ENCODE assay signal across 18 cellular contexts in genomic region chr3:40679289-40679688, GRCh38.
DNase-seq lines count a peak whose midpoint lies in the region; ATAC-seq, FAIRE-seq and TF ChIP-seq lines count a peak whose summit lies in the region.
"Had no signal": no experiment of that assay in that cellular context is flagged by ENCODE, and none has a peak within 500 bp of the region (broad histone marks: within the 10 kb centered on the region; RNA-seq: fewer than 3 reads in every experiment).

No MANE protein-coding gene starts in this region.

- no peak overlapping the region for H3K4me2 ChIP-seq in mammary epithelial cell (ENCODE audit: insufficient read depth, low read depth, low read length)
- H3K4me2 ChIP-seq: BLaER1 treated with 17β-estradiol and CSF1 and Interleukin-3, amounts not matched to agents 10 nM and 100 nM had no signal

- H3K4me3 Mint-ChIP-seq in memory B cell, result peak overlapping the region; percentile 8
- H3K4me3 Mint-ChIP-seq: CD4-positive, CD25-positive, alpha-beta regulatory T cell; H9 had no signal

- DNase-seq in mammary epithelial cell (peak; percentile 14), breast epithelium (ENCODE audit: low spot score in 2 of 2) (no peak), bronchial epithelial cell (ENCODE audit: low read depth) (peak; percentile 40), memory B cell (ENCODE audit: low spot score in 2 of 2) (no peak), NCI-H146 treated with DMSO at 0.1 percent for 48 hours (lab: John Stamatoyannopoulos, UW; ENCODE audit: unreplicated experiment) (no peak)
- DNase-seq: CD4-positive, CD25-positive, alpha-beta regulatory T cell; DMS79; EL; GOT3; H9 had no signal

- peaks cover 20% of the 10 kb centered on the region for H3K4me1 ChIP-seq in mammary epithelial cell (ENCODE audit: insufficient read depth, low read length)
- H3K4me1 ChIP-seq in breast epithelium, result peaks cover 0 to 7% of the 10 kb centered on the region in 2 donors

- intact Hi-C loops in mammary epithelial cell (cut with micrococcal nuclease) (no loop called here), breast epithelium (cut with DNase I; ENCODE audit: low total_unique reads) (no loop called here)

- no peak overlapping the region for H3K9ac ChIP-seq in mammary epithelial cell (ENCODE audit: insufficient read depth, low read length)
- H3K9ac ChIP-seq: BLaER1 treated with 17β-estradiol and CSF1 and Interleukin-3, amounts not matched to agents 10 nM and 100 nM had no signal

- no peaks in the 10 kb centered on the region for H3K27me3 ChIP-seq in mammary epithelial cell (ENCODE audit: insufficient read depth, low read length)
- H3K27me3 ChIP-seq in breast epithelium, result no peaks in the 10 kb centered on the region
- H3K27me3 ChIP-seq in bronchial epithelial cell (ENCODE audit: control insufficient read depth, insufficient read depth, low read length), result no peaks in the 10 kb centered on the region
- H3K27me3 ChIP-seq: BLaER1 treated with 17β-estradiol and CSF1 and Interleukin-3, amounts not matched to agents 10 nM and 100 nM had no signal

- no peaks in the 10 kb centered on the region for H3K9me3 ChIP-seq in mammary epithelial cell (replicated peaks; ENCODE audit: insufficient read depth, low read length)
- H3K9me3 ChIP-seq in breast epithelium, result no peaks in the 10 kb centered on the region

- H3K36me3 Mint-ChIP-seq in memory B cell, result peaks cover under 1% of the 10 kb centered on the region
- H3K36me3 Mint-ChIP-seq: CD4-positive, CD25-positive, alpha-beta regulatory T cell had no signal

- no peak for FAIRE-seq in bronchial epithelial cell (lab: Jason Lieb, UNC)
- FAIRE-seq: G401.6, GM12892, GM19239 had no signal

- TF ChIP-seq POLR2A in breast epithelium (IDR thresholded peaks at IDR 0.05), result no peak

- H3K36me3 ChIP-seq in mammary epithelial cell (ENCODE audit: insufficient read depth, low read length) (no peaks in the 10 kb centered on the region), breast epithelium (no peaks in the 10 kb centered on the region), bronchial epithelial cell (ENCODE audit: control insufficient read depth, insufficient read depth, low read length) (no peaks in the 10 kb centered on the region)
- H3K36me3 ChIP-seq: BLaER1 treated with 17β-estradiol and CSF1 and Interleukin-3, amounts not matched to agents 10 nM and 100 nM had no signal

- H3K27ac ChIP-seq in mammary epithelial cell (ENCODE audit: insufficient read depth, low read depth, low read length) (no peak overlapping the region), breast epithelium (no peak overlapping the region)
- H3K27ac ChIP-seq: 22Rv1; BLaER1 treated with 17β-estradiol and CSF1 and Interleukin-3, amounts not matched to agents 10 nM and 100 nM; HL-60 had no signal

- dilution Hi-C loops in mammary epithelial cell (cut with HindIII; ENCODE audit: low sequenced_read_pairs), result no loop called here

- peaks cover 22% of the 10 kb centered on the region for H3K4me1 Mint-ChIP-seq in memory B cell
- H3K4me1 Mint-ChIP-seq: CD4-positive, CD25-positive, alpha-beta regulatory T cell had no signal

- H3K9me3 Mint-ChIP-seq in memory B cell, result peaks cover 4% of the 10 kb centered on the region

- ATAC-seq in memory B cell (ENCODE audit: low read depth) (peak; percentile 32), HG02970 (IDR thresholded peaks at IDR 0.05; ENCODE audit: low FRiP score, unreplicated experiment) (no peak), HG03139 (IDR thresholded peaks at IDR 0.05; ENCODE audit: unreplicated experiment) (no peak)

- H3K79me2 ChIP-seq in mammary epithelial cell (ENCODE audit: insufficient read depth, low read length), result no peaks in the 10 kb centered on the region

- no TSS peak for BruUV-seq in mammary epithelial cell (replicated peaks; lab: Mats Ljungman, UMichigan)

- no peaks in the 10 kb centered on the region for H4K20me1 ChIP-seq in mammary epithelial cell (ENCODE audit: insufficient read depth, low read length)
- H4K20me1 ChIP-seq: BLaER1 treated with 17β-estradiol and CSF1 and Interleukin-3, amounts not matched to agents 10 nM and 100 nM had no signal

- no peak overlapping the region for H3K4me3 ChIP-seq in mammary epithelial cell (replicated peaks in 1 of 3; ENCODE audit: insufficient read depth in 1 of 3, low read depth in 2 of 3, low read length in 3 of 3)
- H3K4me3 ChIP-seq in breast epithelium, result no peak overlapping the region
- no peak overlapping the region for H3K4me3 ChIP-seq in bronchial epithelial cell (ENCODE audit: low read depth, low read length)
- H3K4me3 ChIP-seq: BLaER1 treated with 17β-estradiol and CSF1 and Interleukin-3, amounts not matched to agents 10 nM and 100 nM had no signal

- TF ChIP-seq CTCF in mammary epithelial cell (conservative IDR thresholded peaks at IDR 0.05 in 1 of 2, IDR thresholded peaks at IDR 0.05 in 1 of 2; ENCODE audit: extremely low read depth in 1 of 2, insufficient read depth in 1 of 2, low read depth in 1 of 2, low read length in 2 of 2), result no peak
- no peak for TF ChIP-seq CTCF in breast epithelium (IDR thresholded peaks at IDR 0.05)
- no peak for TF ChIP-seq CTCF in bronchial epithelial cell (IDR thresholded peaks at IDR 0.05; ENCODE audit: insufficient read depth, low read length, severe bottlenecking)

- in situ Hi-C loops in mammary epithelial cell (cut with MboI; ENCODE audit: low sequenced_read_pairs in 2 of 2), result no loop called here

- 95% methylated on average over 4 of the region's 4 CpGs for WGBS in mammary epithelial cell (ENCODE audit: low coverage, missing lambda C conversion rate)

- CTCF ChIA-PET in mammary epithelial cell (lab: Charles Lee; ENCODE audit: low non-redundant PET), result no interaction called here

- H3K27ac Mint-ChIP-seq in memory B cell, result peak overlapping the region; percentile 49
- H3K27ac Mint-ChIP-seq: CD4-positive, CD25-positive, alpha-beta regulatory T cell; H9 had no signal

- H2AFZ ChIP-seq in mammary epithelial cell (ENCODE audit: low read depth, low read length), result no peak overlapping the region

- H3K27me3 Mint-ChIP-seq in memory B cell, result peaks cover under 1% of the 10 kb centered on the region

Comparison
In these comparisons a context has a peak if more than half of its experiments do, and no peak if none do; other contexts are left out.
1. DNase-seq: peak in mammary epithelial cell (single experiment) and bronchial epithelial cell (single experiment); none in breast epithelium (0 of 2), memory B cell (0 of 2) and NCI-H146 treated with DMSO at 0.1 percent for 48 hours (single experiment).